In the genomic region with DNA sequence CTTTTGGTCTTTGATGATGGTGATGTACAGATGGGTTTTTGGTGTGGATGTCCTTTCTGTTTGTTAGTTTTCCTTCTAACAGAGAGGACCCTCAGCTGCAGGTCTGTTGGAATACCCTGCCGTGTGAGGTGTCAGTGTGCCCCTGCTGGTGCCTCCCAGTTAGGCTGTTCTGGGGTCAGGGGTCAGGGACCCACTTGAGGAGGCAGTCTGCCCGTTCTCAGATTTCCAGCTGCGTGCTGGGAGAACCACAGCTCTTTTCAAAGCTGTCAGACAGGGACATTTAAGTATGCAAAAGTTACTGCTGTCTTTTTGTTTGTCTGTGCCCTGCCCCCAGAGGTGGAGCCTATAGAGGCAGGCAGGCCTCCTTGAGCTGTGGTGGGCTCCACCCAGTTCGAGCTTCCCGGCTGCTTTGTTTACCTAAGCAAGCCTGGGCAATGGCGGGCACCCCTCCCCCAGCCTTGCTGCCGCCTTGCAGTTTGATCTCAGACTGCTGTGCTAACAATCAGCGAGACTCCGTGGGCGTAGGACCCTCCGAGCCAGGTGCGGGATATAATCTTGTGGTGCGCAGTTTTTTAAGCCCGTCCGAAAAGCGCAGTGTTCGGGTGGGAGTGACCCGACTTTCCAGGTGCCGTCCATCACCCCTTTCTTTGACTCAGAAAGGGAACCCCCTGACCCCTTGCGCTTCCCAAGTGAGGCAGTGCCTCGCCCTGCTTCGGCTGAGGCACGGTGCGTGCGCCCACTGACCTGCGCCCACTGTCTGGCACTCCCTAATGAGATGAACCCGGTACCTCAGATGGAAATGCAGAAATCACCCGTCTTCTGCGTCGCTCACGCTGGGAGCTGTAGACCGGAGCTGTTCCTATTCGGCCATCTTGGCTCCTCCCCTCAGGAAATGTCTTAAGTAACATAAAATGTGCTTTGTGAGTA, we compare ENCODE assay signal across 2 cellular contexts.
A peak's percentile ranks its signal among the peaks of the same experiment; 100 is the strongest.
TF ChIP-seq lines count a peak whose summit lies in the region.

No MANE protein-coding gene starts in this region.

TF ChIP-seq in HEK293T, 16 proteins besides CTCF, POLR2A, EP300 and RAD21:
- 0 out of 2 replicates have a peak, but pooled peaks have one; percentile 12 for TF ChIP-seq NFRKB (IDR thresholded peaks at IDR 0.05)

TF ChIP-seq in K562, 482 proteins besides CTCF, POLR2A, EP300 and RAD21:
- TF ChIP-seq FOXA3 (CRISPR knock-in tag; conservative IDR thresholded peaks at IDR 0.05 in 1 of 2, IDR thresholded peaks at IDR 0.05 in 1 of 2), result 0 out of 4 replicates have a peak, but pooled peaks of 1 of the 2 experiments have one; percentile 41
